In the genomic region with DNA sequence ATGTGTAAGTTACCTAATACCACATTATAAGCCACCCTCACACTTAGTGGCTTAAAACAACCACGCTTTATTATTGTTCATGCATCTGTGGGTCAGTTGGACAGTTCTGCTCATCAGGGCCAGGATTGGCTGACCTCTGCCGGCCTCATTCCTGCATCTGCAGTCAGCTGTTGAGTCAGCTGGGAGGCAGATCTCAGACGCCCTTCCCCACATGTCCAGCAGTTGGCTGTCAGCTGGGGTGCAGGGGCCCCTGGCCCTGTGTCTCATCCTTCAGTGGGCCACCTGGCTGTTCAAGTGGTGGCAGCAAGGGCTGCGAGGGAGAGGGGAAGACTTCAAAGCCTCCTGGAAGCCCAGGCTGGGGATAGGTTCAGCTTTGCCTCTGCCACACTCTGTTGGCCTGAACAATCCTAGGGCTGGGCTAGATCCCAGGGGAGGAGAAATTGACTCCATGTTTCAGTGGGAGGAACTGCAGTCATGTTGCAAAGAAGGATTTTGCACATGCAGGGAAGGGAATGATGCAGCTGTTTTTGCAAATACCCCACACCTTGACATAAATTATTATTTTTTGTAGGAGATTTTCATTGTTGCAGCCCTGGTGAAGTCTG, we compare ENCODE assay signal across 10 cellular contexts. TPM values are rescaled to one million over a fixed set of nuclear protein-coding genes. Genes with fewer than 3 reads are reported as not detected.
A peak's percentile ranks its signal among the peaks of the same experiment; 100 is the strongest.
DNase-seq lines count a peak whose midpoint lies in the region; ATAC-seq and TF ChIP-seq lines count a peak whose summit lies in the region.
"Had no signal": no experiment of that assay in that cellular context is flagged by ENCODE, and none has a peak within 500 bp of the region (broad histone marks: within the 10 kb centered on the region; RNA-seq: fewer than 3 reads in every experiment).

No MANE protein-coding gene starts in this region.

- H3K14ac ChIP-seq in H9 (ENCODE audit: insufficient read depth, low read length): no peak overlapping the region

- H3K4ac ChIP-seq in H9 (ENCODE audit: low read depth, low read length): no peak overlapping the region

- H4K5ac ChIP-seq in H9 (ENCODE audit: insufficient read length, low read depth, low read length): no peak overlapping the region

- ATAC-seq in WTC11 (peak; percentile 16; the same call in 1 of the 2 replicates), HG03442 (IDR thresholded peaks at IDR 0.05; ENCODE audit: unreplicated experiment) (no peak), HG03469 (IDR thresholded peaks at IDR 0.05; ENCODE audit: unreplicated experiment) (no peak)

- POLR2A ChIA-PET in WTC11 (lab: Charles Lee): no interaction called here

- H3K4me1 ChIP-seq in H9 (ENCODE audit: insufficient read depth, low read length) (no peaks in the 10 kb centered on the region), left ventricle myocardium inferior (peaks cover 21% of the 10 kb centered on the region), stomach smooth muscle (ENCODE audit: control insufficient read depth, insufficient read depth, low read length) (peaks cover 2% of the 10 kb centered on the region)

- H2BK120ac ChIP-seq in H9 (ENCODE audit: low read depth, low read length, poor library complexity, severe bottlenecking): no peak overlapping the region

- H2BK15ac ChIP-seq in H9 (ENCODE audit: low read depth, low read length): no peak overlapping the region

- no peak overlapping the region for H4K91ac ChIP-seq in H9 (ENCODE audit: insufficient read length, low read depth, low read length)

- no peak overlapping the region for H4K8ac ChIP-seq in H9 (replicated peaks; ENCODE audit: insufficient read length, low read depth, low read length)

- no peaks in the 10 kb centered on the region for H4K20me1 ChIP-seq in H9 (ENCODE audit: control insufficient read depth, insufficient read depth, insufficient read length)

- no peak overlapping the region for H3K4me2 ChIP-seq in H9 (ENCODE audit: insufficient read depth, insufficient read length, low read length)

- DNase-seq in H9 (no peak), WTC11 (ENCODE audit: low spot score) (no peak), left ventricle myocardium inferior (peak; percentile 46)
- no peak for DNase-seq in activated effector memory CD4-positive, alpha-beta T cell treated with Interleukin-2 at 50 U/mL for 16 hours
- DNase-seq: naive B cell had no signal

- H2AFZ ChIP-seq in H9 (ENCODE audit: low read length): no peak overlapping the region

- H3K4me1 Mint-ChIP-seq in H9: peaks cover 0 to under 1% of the 10 kb centered on the region in 2 experiments; a peak in 1 of 4 replicates
- H3K4me1 Mint-ChIP-seq in WTC11: peaks cover 3% of the 10 kb centered on the region; the same call in 1 of the 2 replicates
- H3K4me1 Mint-ChIP-seq: naive B cell had no signal

- H2BK5ac ChIP-seq in H9 (ENCODE audit: insufficient read length, low read length): no peak overlapping the region

- H2BK12ac ChIP-seq in H9 (ENCODE audit: insufficient read length, low read depth, low read length): no peak overlapping the region

- H3K27ac Mint-ChIP-seq in H9 (peak overlapping the region in 1 of 3 experiments; percentile 75; a peak in 2 of 7 replicates), WTC11 (no peak overlapping the region; the same call in 1 of the 2 replicates)
- H3K27ac Mint-ChIP-seq: T-helper 1 cell treated with Interleukin-12 subunit alpha and Interleukin-12 subunit beta and Interleukin-4 antibody, amounts not matched to agents 30 μg/mL and 1 μg/mL, for 36 hours had no signal

- H3K9me3 Mint-ChIP-seq in H9 (no peaks in the 10 kb centered on the region), WTC11 (peaks cover 2% of the 10 kb centered on the region; the same call in 1 of the 2 replicates)
- H3K9me3 Mint-ChIP-seq: T-helper 1 cell treated with Interleukin-12 subunit alpha and Interleukin-12 subunit beta and Interleukin-4 antibody, amounts not matched to agents 30 μg/mL and 1 μg/mL, for 36 hours had no signal

- H3K36me3 ChIP-seq in left ventricle myocardium inferior: peaks cover 93% of the 10 kb centered on the region
- peaks cover 42 to 64% of the 10 kb centered on the region in 2 donors for H3K36me3 ChIP-seq in stomach smooth muscle (ENCODE audit: control insufficient read depth in 2 of 2, insufficient read depth in 2 of 2, low read length in 2 of 2)

- H3K4me3 ChIP-seq in left ventricle myocardium inferior (no peak overlapping the region), stomach smooth muscle (ENCODE audit: low read length in 2 of 2) (no peak overlapping the region)

- H3K9me3 ChIP-seq in H9 (ENCODE audit: control insufficient read depth, low read depth, low read length): no peaks in the 10 kb centered on the region
- H3K9me3 ChIP-seq in left ventricle myocardium inferior (replicated peaks): no peaks in the 10 kb centered on the region
- H3K9me3 ChIP-seq in stomach smooth muscle (ENCODE audit: control insufficient read depth in 2 of 2, low read length in 2 of 2): no peaks in the 10 kb centered on the region

- H3K27me3 Mint-ChIP-seq in H9 (ENCODE audit: low read depth): no peaks in the 10 kb centered on the region
- no peaks in the 10 kb centered on the region for H3K27me3 Mint-ChIP-seq in WTC11 (ENCODE audit: low read depth)
- H3K27me3 Mint-ChIP-seq: naive B cell had no signal

- no peak overlapping the region for H3T11ph ChIP-seq in H9 (ENCODE audit: low read length)

- CTCF ChIA-PET in WTC11 (lab: Charles Lee): interaction anchor here (0.6 to 1.8 kb wide), 3 partner anchors 9 to 871 kb away, joined by 3 to 7 read pairs (median 7); no protein-coding TSS in a partner anchor

- 0 out of 3 replicates have a peak, but pooled peaks have one; percentile 11 for TF ChIP-seq CTCF in H9 (conservative IDR thresholded peaks at IDR 0.05)
- no peak for TF ChIP-seq CTCF in WTC11 (IDR thresholded peaks at IDR 0.05)
- TF ChIP-seq CTCF in left ventricle myocardium inferior (IDR thresholded peaks at IDR 0.05; ENCODE audit: borderline replicate concordance): peak; percentile 42

- H3K79me2 ChIP-seq in H9 (ENCODE audit: insufficient read depth, low read length): no peaks in the 10 kb centered on the region

- peaks cover 67 to 82% (median 76%) of the 10 kb centered on the region in 3 experiments; a peak in 6 of 7 replicates for H3K36me3 Mint-ChIP-seq in H9 (ENCODE audit: insufficient read depth in 1 of 3, low read depth in 3 of 3)
- H3K36me3 Mint-ChIP-seq in WTC11: peaks cover 87% of the 10 kb centered on the region

- H2AK5ac ChIP-seq in H9 (ENCODE audit: insufficient read length, low read length): no peak overlapping the region

- no peak overlapping the region for H3K4me3 Mint-ChIP-seq in H9
- no peak overlapping the region for H3K4me3 Mint-ChIP-seq in WTC11
- H3K4me3 Mint-ChIP-seq: naive B cell; T-helper 1 cell treated with Interleukin-12 subunit alpha and Interleukin-12 subunit beta and Interleukin-4 antibody, amounts not matched to agents 30 μg/mL and 1 μg/mL, for 36 hours had no signal

- intact Hi-C loops in left ventricle myocardium inferior (cut with micrococcal nuclease): no loop called here

- H3K23me2 ChIP-seq in H9 (ENCODE audit: insufficient read length, low read depth, low read length, poor library complexity, severe bottlenecking): no peaks in the 10 kb centered on the region

- no peak overlapping the region for H2BK20ac ChIP-seq in H9 (ENCODE audit: low read depth, low read length, poor library complexity, severe bottlenecking)

- no peak overlapping the region for H3K27ac ChIP-seq in H9 (ENCODE audit: insufficient read length, low read depth, low read length)
- H3K27ac ChIP-seq in left ventricle myocardium inferior (replicated peaks): peak overlapping the region; percentile 52
- peak overlapping the region; percentile 11 for H3K27ac ChIP-seq in stomach smooth muscle (ENCODE audit: low read length)

- H3K9ac ChIP-seq in H9 (ENCODE audit: extremely low read depth, insufficient read length, low read length) (no peak overlapping the region), stomach smooth muscle (ENCODE audit: low read length in 2 of 2) (no peak overlapping the region)

- no peaks in the 10 kb centered on the region for H3K79me1 ChIP-seq in H9 (ENCODE audit: insufficient read depth, low read depth, low read length, poor library complexity, severe bottlenecking)

- no peak overlapping the region for H3K56ac ChIP-seq in H9 (ENCODE audit: insufficient read length, low read depth, low read length)

- WGBS in H9 (ENCODE audit: extremely low coverage, insufficient read length, low lambda C conversion rate): no CpG with 5 or more reads among the region's 4 CpGs

- H3K27me3 ChIP-seq in H9 (ENCODE audit: insufficient read depth, low read length): no peaks in the 10 kb centered on the region
- no peaks in the 10 kb centered on the region for H3K27me3 ChIP-seq in left ventricle myocardium inferior (ENCODE audit: low read depth)
- no peaks in the 10 kb centered on the region for H3K27me3 ChIP-seq in stomach smooth muscle (ENCODE audit: control insufficient read depth in 1 of 2, insufficient read depth in 2 of 2, low read length in 2 of 2)

- no peak overlapping the region for H3K18ac ChIP-seq in H9 (ENCODE audit: insufficient read length, low read depth, low read length)

- H3K23ac ChIP-seq in H9 (ENCODE audit: insufficient read length, low read depth, low read length): no peak overlapping the region

TF ChIP-seq in WTC11, 78 proteins besides CTCF, POLR2A, EP300 and RAD21:
- TF ChIP-seq FOXK1 (CRISPR knock-in tag; IDR thresholded peaks at IDR 0.05) (no peak), NR2C2 (CRISPR knock-in tag; IDR thresholded peaks at IDR 0.05) (no peak)
- TF ChIP-seq, protein P1, sequence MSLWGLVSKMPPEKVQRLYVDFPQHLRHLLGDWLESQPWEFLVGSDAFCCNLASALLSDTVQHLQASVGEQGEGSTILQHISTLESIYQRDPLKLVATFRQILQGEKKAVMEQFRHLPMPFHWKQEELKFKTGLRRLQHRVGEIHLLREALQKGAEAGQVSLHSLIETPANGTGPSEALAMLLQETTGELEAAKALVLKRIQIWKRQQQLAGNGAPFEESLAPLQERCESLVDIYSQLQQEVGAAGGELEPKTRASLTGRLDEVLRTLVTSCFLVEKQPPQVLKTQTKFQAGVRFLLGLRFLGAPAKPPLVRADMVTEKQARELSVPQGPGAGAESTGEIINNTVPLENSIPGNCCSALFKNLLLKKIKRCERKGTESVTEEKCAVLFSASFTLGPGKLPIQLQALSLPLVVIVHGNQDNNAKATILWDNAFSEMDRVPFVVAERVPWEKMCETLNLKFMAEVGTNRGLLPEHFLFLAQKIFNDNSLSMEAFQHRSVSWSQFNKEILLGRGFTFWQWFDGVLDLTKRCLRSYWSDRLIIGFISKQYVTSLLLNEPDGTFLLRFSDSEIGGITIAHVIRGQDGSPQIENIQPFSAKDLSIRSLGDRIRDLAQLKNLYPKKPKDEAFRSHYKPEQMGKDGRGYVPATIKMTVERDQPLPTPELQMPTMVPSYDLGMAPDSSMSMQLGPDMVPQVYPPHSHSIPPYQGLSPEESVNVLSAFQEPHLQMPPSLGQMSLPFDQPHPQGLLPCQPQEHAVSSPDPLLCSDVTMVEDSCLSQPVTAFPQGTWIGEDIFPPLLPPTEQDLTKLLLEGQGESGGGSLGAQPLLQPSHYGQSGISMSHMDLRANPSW (CRISPR knock-in tag; conservative IDR thresholded peaks at IDR 0.05; ENCODE audit: low read depth): no peak

RNA-seq across cellular contexts. Expression of gene TACR2, which starts 33.1 kb away (rescaled TPM):
- total RNA-seq in H9 (2021) (not detected in 2 replicates), WTC11 (2021) (0.20 TPM in 1 of 3 replicates, not detected in the others), left ventricle myocardium inferior (not detected)
- total RNA-seq: endothelial cell of umbilical vein had no signal
